Comparison of ENCODE assay signal across 1 cellular context in genomic region chr5:150021491-150022162, GRCh38.
TF ChIP-seq lines count a peak whose summit lies in the region.

No MANE protein-coding gene starts in this region.

TF ChIP-seq in endothelial cell of umbilical vein, 7 proteins besides CTCF, POLR2A, EP300 and RAD21:
- TF ChIP-seq FOS (IDR thresholded peaks at IDR 0.05; ENCODE audit: borderline replicate concordance, insufficient read depth, low read length) (peak; percentile 76), JUN (IDR thresholded peaks at IDR 0.05; ENCODE audit: borderline replicate concordance, insufficient read depth, insufficient read length, low read depth) (no peak), GATA2 (IDR thresholded peaks at IDR 0.05; ENCODE audit: insufficient read depth, insufficient read length, low read depth, low read length) (peak; percentile 9)
